1 cellular context compared by ENCODE assay signal in genomic region chr12:109310247-109311125, GRCh38.
TF ChIP-seq lines count a peak whose summit lies in the region.

No MANE protein-coding gene starts in this region.

TF ChIP-seq in HEK293, 187 proteins besides CTCF, POLR2A, EP300 and RAD21 (continued from another document and continues in another):
- TF ChIP-seq ZNF777 (tag by site-specific recombination; IDR thresholded peaks at IDR 0.05; ENCODE audit: borderline replicate concordance) (0 out of 2 replicates have a peak, but pooled peaks have one; percentile 62), PRDM1 (tag by site-specific recombination; IDR thresholded peaks at IDR 0.05) (peak; percentile 38; the same call in 1 of the 2 replicates), PRDM4 (tag by site-specific recombination; IDR thresholded peaks at IDR 0.05) (no peak), ZNF202 (tag by site-specific recombination; IDR thresholded peaks at IDR 0.05; ENCODE audit: borderline replicate concordance) (no peak), ZNF580 (tag by site-specific recombination; IDR thresholded peaks at IDR 0.05) (no peak), ZNF692 (tag by site-specific recombination; IDR thresholded peaks at IDR 0.05) (peak; percentile 80), ZNF449 (tag by site-specific recombination; IDR thresholded peaks at IDR 0.05) (0 out of 2 replicates have a peak, but pooled peaks have one; percentile 9), ZNF555 (tag by site-specific recombination; conservative IDR thresholded peaks at IDR 0.05) (no peak), ZSCAN18 (tag by site-specific recombination; IDR thresholded peaks at IDR 0.05) (no peak; the same call in 1 of the 2 replicates), ZNF112 (tag by site-specific recombination; IDR thresholded peaks at IDR 0.05) (no peak), ZBTB48 (tag by site-specific recombination; IDR thresholded peaks at IDR 0.05) (peak; percentile 83; the same call in 1 of the 2 replicates), ZNF639 (tag by site-specific recombination; IDR thresholded peaks at IDR 0.05) (no peak), ZNF48 (tag by site-specific recombination; IDR thresholded peaks at IDR 0.05) (no peak), ZNF530 (tag by site-specific recombination; IDR thresholded peaks at IDR 0.05; ENCODE audit: low read depth) (no peak), ZNF747 (tag by site-specific recombination; IDR thresholded peaks at IDR 0.05) (no peak), EGR2 (tag by site-specific recombination; IDR thresholded peaks at IDR 0.05; ENCODE audit: low read depth) (peak; percentile 70), ZNF26 (tag by site-specific recombination; IDR thresholded peaks at IDR 0.05) (no peak), KLF10 (tag by site-specific recombination; IDR thresholded peaks at IDR 0.05) (no peak), ZNF677 (tag by site-specific recombination; IDR thresholded peaks at IDR 0.05) (no peak), ZNF423 (tag by site-specific recombination; IDR thresholded peaks at IDR 0.05) (0 out of 2 replicates have a peak, but pooled peaks have one; percentile 11), PBX3 (CRISPR knock-in tag; IDR thresholded peaks at IDR 0.05) (no peak), ZBTB10 (tag by site-specific recombination; IDR thresholded peaks at IDR 0.05) (peak; percentile 79), ZNF792 (tag by site-specific recombination; IDR thresholded peaks at IDR 0.05) (no peak), SCRT1 (tag by site-specific recombination; IDR thresholded peaks at IDR 0.05; ENCODE audit: borderline replicate concordance) (0 out of 2 replicates have a peak, but pooled peaks have one; percentile 25), HOXD13 (CRISPR knock-in tag; IDR thresholded peaks at IDR 0.05; ENCODE audit: borderline replicate concordance) (no peak), ZNF324 (tag by site-specific recombination; IDR thresholded peaks at IDR 0.05) (no peak; the same call in 1 of the 2 replicates), ZBTB1 (tag by site-specific recombination; IDR thresholded peaks at IDR 0.05) (0 out of 2 replicates have a peak, but pooled peaks have one; percentile 40), ZNF211 (tag by site-specific recombination; IDR thresholded peaks at IDR 0.05; ENCODE audit: low read depth) (no peak), SP3 (tag by site-specific recombination; IDR thresholded peaks at IDR 0.05) (no peak; the same call in 1 of the 2 replicates), ZNF302 (tag by site-specific recombination; IDR thresholded peaks at IDR 0.05; ENCODE audit: low read depth) (no peak), ZNF558 (tag by site-specific recombination; IDR thresholded peaks at IDR 0.05) (no peak), ZNF354C (tag by site-specific recombination; IDR thresholded peaks at IDR 0.05; ENCODE audit: borderline replicate concordance, low read depth) (no peak), ZSCAN4 (tag by site-specific recombination; IDR thresholded peaks at IDR 0.05) (no peak), ZNF658 (tag by site-specific recombination; IDR thresholded peaks at IDR 0.05) (no peak), ZNF362 (tag by site-specific recombination; IDR thresholded peaks at IDR 0.05) (no peak), SETDB1 (IDR thresholded peaks at IDR 0.05; ENCODE audit: insufficient read length, low read length) (no peak), ZNF350 (tag by site-specific recombination; IDR thresholded peaks at IDR 0.05) (no peak), ZNF701 (tag by site-specific recombination; IDR thresholded peaks at IDR 0.05) (no peak), ZNF148 (tag by site-specific recombination; IDR thresholded peaks at IDR 0.05; ENCODE audit: borderline replicate concordance) (no peak), ZNF791 (tag by site-specific recombination; IDR thresholded peaks at IDR 0.05) (no peak), ZNF521 (tag by site-specific recombination; IDR thresholded peaks at IDR 0.05) (no peak), ZNF544 (tag by site-specific recombination; IDR thresholded peaks at IDR 0.05) (no peak), ZNF121 (tag by site-specific recombination; IDR thresholded peaks at IDR 0.05) (no peak)
